1 cellular context compared by ENCODE assay signal in genomic region chrX:134172588-134173259, GRCh38.
TF ChIP-seq lines count a peak whose summit lies in the region.

No MANE protein-coding gene starts in this region.

TF ChIP-seq in H1, 55 proteins besides CTCF, POLR2A, EP300 and RAD21 (continued from another document):
- TF ChIP-seq E2F6 (IDR thresholded peaks at IDR 0.05), result no peak
- TF ChIP-seq SAP30 (IDR thresholded peaks at IDR 0.05; ENCODE audit: insufficient read depth, insufficient replicate concordance, low read length), result no peak
- no peak for TF ChIP-seq CBX5 (IDR thresholded peaks at IDR 0.05; ENCODE audit: low read depth, low read length)
